ENCODE assay signal across 15 cellular contexts in genomic region chr12:54222609-54223008, GRCh38. TPM values are rescaled to one million over a fixed set of nuclear protein-coding genes. Genes with fewer than 3 reads are reported as not detected.
DNase-seq lines count a peak whose midpoint lies in the region; ATAC-seq, FAIRE-seq and TF ChIP-seq lines count a peak whose summit lies in the region.
"Had no signal": no experiment of that assay in that cellular context is flagged by ENCODE, and none has a peak within 500 bp of the region (broad histone marks: within the 10 kb centered on the region; RNA-seq: fewer than 3 reads in every experiment).

No MANE protein-coding gene starts in this region.

- H2AK5ac ChIP-seq in H1 (ENCODE audit: low read depth, low read length): no peak overlapping the region

- H3K79me2 ChIP-seq in PC-3 (ENCODE audit: low read length) (no peaks in the 10 kb centered on the region), H1 (ENCODE audit: control insufficient read depth in 1 of 2, insufficient read depth in 2 of 2, low read length in 2 of 2) (no peaks in the 10 kb centered on the region)

- H3K23ac ChIP-seq in H1 (ENCODE audit: insufficient read length): no peak overlapping the region

- no peaks in the 10 kb centered on the region for H3K27me3 ChIP-seq in PC-3 (ENCODE audit: low read length)
- peaks cover 1 to 16% (median 13%) of the 10 kb centered on the region in 4 experiments; a peak in 6 of 7 replicates for H3K27me3 ChIP-seq in H1 (replicated peaks in 1 of 4; ENCODE audit: control insufficient read depth in 3 of 4, extremely low read depth in 1 of 4, insufficient read depth in 3 of 4, low read length in 3 of 4)

- CTCF ChIA-PET in PC-3 (lab: Charles Lee): no interaction called here
- CTCF ChIA-PET in H1 (lab: Charles Lee; ENCODE audit: partially characterized antibody): interaction anchor here (0.6 to 4.3 kb wide), 12 partner anchors 10 to 158 kb away, joined by 3 to 20 read pairs (median 4); partner anchors contain the start of gene COPZ1

- H2BK20ac ChIP-seq in H1 (ENCODE audit: low read length): no peak overlapping the region

- no peak for TF ChIP-seq RAD21 in H1 (IDR thresholded peaks at IDR 0.05 in 1 of 2, conservative IDR thresholded peaks at IDR 0.05 in 1 of 2; ENCODE audit: low read depth in 2 of 2, low read length in 2 of 2)

- intact Hi-C loops in PC-3 (cut with micrococcal nuclease): no loop called here

- H3K79me1 ChIP-seq in H1 (ENCODE audit: low read depth, low read length): no peaks in the 10 kb centered on the region

- H3K36me3 ChIP-seq in PC-3 (ENCODE audit: low read depth, low read length) (no peaks in the 10 kb centered on the region), H1 (ENCODE audit: control insufficient read depth in 2 of 4, insufficient read depth in 4 of 4, low read length in 3 of 4) (no peaks in the 10 kb centered on the region)
- H3K36me3 ChIP-seq: esophagus squamous epithelium, sigmoid colon had no signal

- no peak overlapping the region for H3K4ac ChIP-seq in H1 (replicated peaks; ENCODE audit: insufficient read length, low read depth, low read length)

- H3K9me3 ChIP-seq in PC-3 (ENCODE audit: low read length) (no peaks in the 10 kb centered on the region), H1 (ENCODE audit: insufficient read depth in 2 of 2, low read depth in 1 of 2, low read length in 1 of 2) (no peaks in the 10 kb centered on the region)
- H3K9me3 ChIP-seq: esophagus squamous epithelium, sigmoid colon had no signal

- no peaks in the 10 kb centered on the region for H3F3A ChIP-seq in PC-3 (ENCODE audit: low read length, unreplicated experiment)

- H3K14ac ChIP-seq in H1 (ENCODE audit: insufficient read length): no peak overlapping the region

- WGBS in H1 (ENCODE audit: extremely low coverage in 1 of 2, insufficient coverage in 1 of 2, insufficient read length in 1 of 2, insufficient replicate concordance in 2 of 2, low coverage in 1 of 2, low lambda C conversion rate in 2 of 2, missing lambda C conversion rate in 1 of 2), 2 experiments: 85% methylated on average over 1 of the region's 1 CpG; no CpG with 5 or more reads in 1 of the 2 experiments

- no peak for TF ChIP-seq EP300 in H1 (IDR thresholded peaks at IDR 0.05; ENCODE audit: borderline replicate concordance in 1 of 2, low read depth in 2 of 2, low read length in 2 of 2)

- no peak overlapping the region for H3K9ac ChIP-seq in PC-3 (ENCODE audit: low read length)
- H3K9ac ChIP-seq in H1 (replicated peaks in 1 of 4; ENCODE audit: extremely low read depth in 1 of 4, low read depth in 3 of 4, low read length in 3 of 4): no peak overlapping the region

- H3K4me1 ChIP-seq in PC-3 (ENCODE audit: insufficient read depth, low read length): peaks cover 6% of the 10 kb centered on the region
- peaks cover 0 to 7% (median 6%) of the 10 kb centered on the region in 4 experiments; a peak in 6 of 7 replicates for H3K4me1 ChIP-seq in H1 (replicated peaks in 1 of 4; ENCODE audit: control insufficient read depth in 3 of 4, insufficient read depth in 4 of 4, low read length in 3 of 4)

- peak overlapping the region; percentile 16; the same call in 1 of the 2 replicates for H2AFZ ChIP-seq in PC-3 (ENCODE audit: low read length)
- no peak overlapping the region for H2AFZ ChIP-seq in H1 (ENCODE audit: low read length)

- H3K27ac ChIP-seq in PC-3 (ENCODE audit: low read length) (peak overlapping the region; percentile 10; the same call in 1 of the 2 replicates), H1 (ENCODE audit: low read depth, low read length) (no peak overlapping the region)
- H3K27ac ChIP-seq: esophagus squamous epithelium, sigmoid colon had no signal

- TF ChIP-seq POLR2A in H1 (IDR thresholded peaks at IDR 0.05; ENCODE audit: control extremely low read depth in 1 of 2, low read depth in 2 of 2, low read length in 2 of 2): no peak

- H3K4me2 ChIP-seq in PC-3 (ENCODE audit: low read length) (peak overlapping the region; percentile 27), H1 (ENCODE audit: insufficient read depth in 1 of 2, low read depth in 2 of 2, low read length in 2 of 2) (no peak overlapping the region)

- no peak overlapping the region for H4K5ac ChIP-seq in H1 (ENCODE audit: insufficient read length, low read depth, low read length)

- POLR2A ChIA-PET in PC-3 (lab: Charles Lee; ENCODE audit: unreplicated experiment): no interaction called here
- POLR2A ChIA-PET in H1 (lab: Charles Lee; ENCODE audit: partially characterized antibody): interaction anchor here (0.8 to 6.6 kb wide), 5 partner anchors 10 to 64 kb away, joined by 3 to 52 read pairs (median 16); partner anchors contain the start of genes CBX5 and HNRNPA1

- no peak overlapping the region for H2BK120ac ChIP-seq in H1 (replicated peaks; ENCODE audit: low read depth, low read length)

- FAIRE-seq in H1 (lab: Jason Lieb, UNC): no peak

- no peak overlapping the region for H2BK12ac ChIP-seq in H1 (ENCODE audit: low read depth, low read length)

- H3K9me2 ChIP-seq in PC-3 (replicated peaks; ENCODE audit: low read length): no peaks in the 10 kb centered on the region

- TF ChIP-seq CTCF in PC-3 (conservative IDR thresholded peaks at IDR 0.05; ENCODE audit: low read depth, low read length) (no peak), H1 (IDR thresholded peaks at IDR 0.05; ENCODE audit: control extremely low read depth in 1 of 3, insufficient read depth in 1 of 3, low read depth in 1 of 3, low read length in 3 of 3) (no peak)

- H3K56ac ChIP-seq in H1 (replicated peaks; ENCODE audit: insufficient read length, low read depth, low read length): no peak overlapping the region

- H3K23me2 ChIP-seq in H1 (ENCODE audit: low read depth, low read length): peaks cover 5% of the 10 kb centered on the region; the same call in 1 of the 2 replicates

- H3K4me3 ChIP-seq in PC-3 (ENCODE audit: low read length) (no peak overlapping the region), H1 (ENCODE audit: extremely low read depth in 1 of 4, insufficient read depth in 2 of 4, low read depth in 3 of 4, low read length in 4 of 4) (no peak overlapping the region)
- H3K4me3 ChIP-seq: esophagus squamous epithelium, sigmoid colon had no signal

- H4K20me1 ChIP-seq in PC-3 (ENCODE audit: low read length) (no peaks in the 10 kb centered on the region), H1 (replicated peaks in 1 of 2; ENCODE audit: control insufficient read depth in 1 of 2, insufficient read depth in 2 of 2, low read length in 2 of 2) (no peaks in the 10 kb centered on the region)

- H3K18ac ChIP-seq in H1 (ENCODE audit: extremely low read depth, low read length): no peak overlapping the region

- H2BK15ac ChIP-seq in H1 (ENCODE audit: low read length): peak overlapping the region; percentile 55; the same call in 1 of the 2 replicates

- no peak overlapping the region for H4K91ac ChIP-seq in H1 (replicated peaks; ENCODE audit: insufficient read length, low read length)

- no peak overlapping the region for H2BK5ac ChIP-seq in H1 (ENCODE audit: low read depth, low read length)

- BruUV-seq in PC-3 (replicated peaks; lab: Mats Ljungman, UMichigan): no TSS peak

- H4K8ac ChIP-seq in H1 (ENCODE audit: extremely low read depth, insufficient read depth, low read length): no peak overlapping the region

- DNase-seq in EL (peak; percentile 97), PC-3 (peak; percentile 68), H1 (ENCODE audit: low read depth in 1 of 2, low spot score in 2 of 2) (no peak), non-pigmented ciliary epithelial cell (ENCODE audit: low read depth) (peak; percentile 89), NCI-H2107 treated with DMSO at 0.1 percent for 48 hours (lab: John Stamatoyannopoulos, UW; ENCODE audit: unreplicated experiment) (no peak), NCI-H1436 treated with DMSO at 0.1 percent for 48 hours (lab: John Stamatoyannopoulos, UW) (no peak)
- DNase-seq: activated B cell treated with CpG ODN at 0.5 μM for 24 hours; Calu3; central memory CD4-positive, alpha-beta T cell; esophagus squamous epithelium; left cardiac atrium; NCI-H774; sigmoid colon had no signal

- ATAC-seq in PC-3 (no peak), HG02763 (IDR thresholded peaks at IDR 0.05; ENCODE audit: unreplicated experiment) (no peak), GM21526 (IDR thresholded peaks at IDR 0.05; ENCODE audit: low FRiP score, unreplicated experiment) (no peak)
- ATAC-seq: left cardiac atrium had no signal

TF ChIP-seq in H1, 55 proteins besides CTCF, POLR2A, EP300 and RAD21 (continues in another document):
- TF ChIP-seq SIN3A (conservative IDR thresholded peaks at IDR 0.05 in 1 of 2, IDR thresholded peaks at IDR 0.05 in 1 of 2; ENCODE audit: low read depth in 1 of 2, low read length in 2 of 2): no peak

RNA-seq across cellular contexts. Expression of gene SMUG1, which starts 33.8 kb away (rescaled TPM):
- 69.8 and 93.5 TPM in 2 replicates for total RNA-seq in PC-3 (2014; rRNA removed)
- 15.8 and 18.6 TPM in 2 replicates for total RNA-seq in H1 (2021; fragmentation: NEBNext Ultra II Directional; extraction: Animal tissue kit (Norgen Biotek cat#: 25700))
- 35.0 and 35.7 TPM in 2 replicates for polyA plus RNA-seq in H1 (2011; rRNA removed)
- polyA plus RNA-seq in H1 (2011; cell fraction: cytosol; rRNA removed): 31.1 TPM
- polyA plus RNA-seq in H1 (2011; cell fraction: nucleus; rRNA removed): 35.6 TPM
- polyA plus RNA-seq in H1 (2012, experiment 1 of 2): 21.2 to 26.6 TPM (median 23.8 TPM) in 4 replicates
- 26.7 TPM for polyA plus RNA-seq in H1 (2012, experiment 2 of 2)
- 16.0 TPM for polyA plus RNA-seq in H1 (2013, experiment 1 of 2)
- 14.1 TPM for polyA plus RNA-seq in H1 (2013, experiment 2 of 2)
- 19.1 and 19.4 TPM in 2 replicates for polyA minus RNA-seq in H1 (2011; rRNA and poly(A)+ RNA removed)
- 10.4 TPM for polyA minus RNA-seq in H1 (2011; cell fraction: cytosol; rRNA and poly(A)+ RNA removed)
- 22.1 TPM for polyA minus RNA-seq in H1 (2011; cell fraction: nucleus; rRNA and poly(A)+ RNA removed)

RNA-seq across cellular contexts. Expression of gene CBX5, which starts 57.3 kb away (rescaled TPM):
- total RNA-seq in PC-3 (2014; rRNA removed): 14.6 and 14.9 TPM in 2 replicates
- total RNA-seq in H1 (2021; fragmentation: NEBNext Ultra II Directional; extraction: Animal tissue kit (Norgen Biotek cat#: 25700)): 217 and 231 TPM in 2 replicates
- 35.4 and 62.4 TPM in 2 replicates for polyA plus RNA-seq in H1 (2011; rRNA removed)
- 52.0 TPM for polyA plus RNA-seq in H1 (2011; cell fraction: cytosol; rRNA removed)
- polyA plus RNA-seq in H1 (2011; cell fraction: nucleus; rRNA removed): 21.4 TPM
- polyA plus RNA-seq in H1 (2012, experiment 1 of 2): 44.8 to 102 TPM (median 55.1 TPM) in 4 replicates
- polyA plus RNA-seq in H1 (2012, experiment 2 of 2): 7.4 TPM
- 74.7 TPM for polyA plus RNA-seq in H1 (2013, experiment 1 of 2)
- 75.0 TPM for polyA plus RNA-seq in H1 (2013, experiment 2 of 2)
- 216 and 244 TPM in 2 replicates for polyA minus RNA-seq in H1 (2011; rRNA and poly(A)+ RNA removed)
- polyA minus RNA-seq in H1 (2011; cell fraction: cytosol; rRNA and poly(A)+ RNA removed): 117 TPM
- 68.3 TPM for polyA minus RNA-seq in H1 (2011; cell fraction: nucleus; rRNA and poly(A)+ RNA removed)

RNA-seq across cellular contexts. Expression of gene HNRNPA1, which starts 57.9 kb away (rescaled TPM):
- 465 and 516 TPM in 2 replicates for total RNA-seq in PC-3 (2014; rRNA removed)
- total RNA-seq in H1 (2021; fragmentation: NEBNext Ultra II Directional; extraction: Animal tissue kit (Norgen Biotek cat#: 25700)): 2,738 and 2,756 TPM in 2 replicates
- 645 and 835 TPM in 2 replicates for polyA plus RNA-seq in H1 (2011; rRNA removed)
- polyA plus RNA-seq in H1 (2011; cell fraction: cytosol; rRNA removed): 1,857 TPM
- polyA plus RNA-seq in H1 (2011; cell fraction: nucleus; rRNA removed): 829 TPM
- 3,527 to 3,732 TPM (median 3,691 TPM) in 4 replicates for polyA plus RNA-seq in H1 (2012, experiment 1 of 2)
- polyA plus RNA-seq in H1 (2012, experiment 2 of 2): 538 TPM
- 2,134 TPM for polyA plus RNA-seq in H1 (2013, experiment 1 of 2)
- 2,146 TPM for polyA plus RNA-seq in H1 (2013, experiment 2 of 2)
- 697 and 783 TPM in 2 replicates for polyA minus RNA-seq in H1 (2011; rRNA and poly(A)+ RNA removed)
- polyA minus RNA-seq in H1 (2011; cell fraction: cytosol; rRNA and poly(A)+ RNA removed): 622 TPM
- polyA minus RNA-seq in H1 (2011; cell fraction: nucleus; rRNA and poly(A)+ RNA removed): 916 TPM

Comparison
In these comparisons a context has a peak if more than half of its experiments do, and no peak if none do; other contexts are left out.
1. DNase-seq: peak in EL (single experiment), PC-3 (single experiment) and non-pigmented ciliary epithelial cell (single experiment); none in H1 (0 of 2), NCI-H2107 treated with DMSO at 0.1 percent for 48 hours (single experiment) and NCI-H1436 treated with DMSO at 0.1 percent for 48 hours (single experiment).
2. RNA of gene CBX5, which starts 57.3 kb away (total RNA-seq): 217 to 231 TPM in H1; 14.6 to 14.9 TPM in PC-3; every median in the first group is over 10 times any median in the second.